Comparison of ENCODE assay signal across 8 cellular contexts in the genomic region with DNA sequence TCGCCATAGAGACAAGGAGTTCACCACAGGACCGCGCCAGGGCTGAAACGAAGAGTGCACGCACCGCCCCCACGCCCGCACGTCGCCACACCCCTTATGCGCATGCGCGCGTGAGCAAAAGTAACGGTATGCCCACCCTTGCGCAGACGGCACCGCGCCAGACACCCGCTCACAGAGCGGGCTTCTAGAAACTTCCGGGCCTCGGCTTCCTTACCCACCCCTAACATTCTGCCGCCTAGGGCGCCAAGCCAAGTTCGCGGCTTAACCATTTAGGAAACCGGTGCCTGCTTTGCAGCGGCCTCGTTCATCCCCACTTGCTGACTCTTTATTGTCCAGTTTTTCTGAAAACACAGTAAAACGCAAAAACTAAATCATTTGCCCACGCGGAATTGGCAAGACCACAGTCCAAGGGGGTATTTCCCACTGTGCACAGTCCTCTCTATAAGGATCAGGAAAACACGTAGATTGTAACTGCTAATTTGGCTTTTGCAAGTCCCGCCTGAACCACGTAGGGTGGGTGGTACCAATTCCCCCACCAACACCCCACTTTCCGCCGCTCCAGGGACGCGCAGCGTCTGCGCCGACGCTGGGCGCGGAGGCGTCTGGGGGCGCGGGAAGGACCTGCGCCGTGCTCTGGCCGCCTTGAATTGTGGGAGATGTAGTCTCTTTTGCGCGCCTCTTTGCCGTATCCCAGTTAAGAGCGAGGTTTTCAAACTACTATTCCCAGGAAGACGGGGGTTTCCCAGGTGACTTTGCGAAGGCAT. TPM values are rescaled to one million over a fixed set of nuclear protein-coding genes. Genes with fewer than 3 reads are reported as not detected.
DNase-seq lines count a peak whose midpoint lies in the region; ATAC-seq lines count a peak whose summit lies in the region.

A gene with protein sequence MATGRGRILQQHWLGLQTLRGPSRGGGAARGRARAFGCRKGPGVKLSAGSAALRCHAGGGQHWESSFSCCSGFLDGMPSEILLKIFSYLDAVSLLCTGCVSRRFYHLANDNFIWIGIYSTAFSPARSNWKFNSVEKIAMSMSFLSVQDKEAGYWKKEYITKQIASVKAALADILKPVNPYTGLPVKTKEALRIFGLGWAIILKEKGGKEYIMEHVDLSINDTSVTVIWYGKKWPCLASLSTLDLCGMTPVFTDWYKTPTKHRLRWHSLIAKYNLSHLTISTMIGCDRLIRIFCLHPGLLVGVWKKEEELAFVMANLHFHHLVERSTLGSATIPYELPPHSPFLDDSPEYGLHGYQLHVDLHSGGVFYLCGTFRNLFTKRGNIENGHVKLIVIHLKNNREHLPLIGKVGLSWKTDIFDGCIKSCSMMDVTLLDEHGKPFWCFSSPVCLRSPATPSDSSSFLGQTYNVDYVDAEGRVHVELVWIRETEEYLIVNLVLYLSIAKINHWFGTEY (minus strand): TSS at position 56 of the 764 bp plus-strand sequence. CDS start 49 bp downstream, at position 7.
A gene with protein sequence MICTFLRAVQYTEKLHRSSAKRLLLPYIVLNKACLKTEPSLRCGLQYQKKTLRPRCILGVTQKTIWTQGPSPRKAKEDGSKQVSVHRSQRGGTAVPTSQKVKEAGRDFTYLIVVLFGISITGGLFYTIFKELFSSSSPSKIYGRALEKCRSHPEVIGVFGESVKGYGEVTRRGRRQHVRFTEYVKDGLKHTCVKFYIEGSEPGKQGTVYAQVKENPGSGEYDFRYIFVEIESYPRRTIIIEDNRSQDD (plus strand): TSS at position 745 of the 764 bp plus-strand sequence. CDS start 286 bp downstream, outside the sequence.

- DNase-seq in COR-L47 (lab: John Stamatoyannopoulos, UW) (peak; percentile 98), HT1080 (ENCODE audit: low read depth) (peak; percentile 97), NOMO-1 (lab: John Stamatoyannopoulos, UW; ENCODE audit: unreplicated experiment in 2 of 2) (peak; percentile 98), lung microvascular endothelial cell (ENCODE audit: low read depth in 2 of 2) (peak; percentile 98)
- peak; percentile 90 to 96 (median 91) for DNase-seq in activated CD8-positive, alpha-beta memory T cell treated with anti-CD3 and anti-CD28 coated beads for 48 hours (ENCODE audit: low read depth in 2 of 3, low spot score in 2 of 3)
- DNase-seq in effector memory CD4-positive, alpha-beta T cell = peak; percentile 91 to 94 (median 93)
- DNase-seq in stimulated activated CD4-positive, alpha-beta T cell treated with anti-CD3 and anti-CD28 coated beads, TNF-alpha, amount 100 ng/mL, for 4 hours (ENCODE audit: low read depth in 3 of 3) = peak; percentile 91

- H3K9me3 ChIP-seq in effector memory CD4-positive, alpha-beta T cell (ENCODE audit: control insufficient read depth, low read length) = no peaks in the 10 kb centered on the region

- H3K27ac ChIP-seq in effector memory CD4-positive, alpha-beta T cell (ENCODE audit: insufficient read depth, low read length, poor library complexity, severe bottlenecking) = peak within 1 kb of the TSS; percentile 95

- H3K36me3 ChIP-seq in effector memory CD4-positive, alpha-beta T cell (ENCODE audit: control insufficient read depth, insufficient read depth, low read length) = peaks cover 4% of the 10 kb centered on the region

- peaks cover 4% of the 10 kb centered on the region for H3K4me1 ChIP-seq in effector memory CD4-positive, alpha-beta T cell (ENCODE audit: control insufficient read depth, insufficient read depth, low read length, poor library complexity, severe bottlenecking)

- H3K27me3 ChIP-seq in effector memory CD4-positive, alpha-beta T cell (replicated peaks; ENCODE audit: control insufficient read depth, insufficient read depth, low read length, poor library complexity, severe bottlenecking) = no peaks in the 10 kb centered on the region

- H3K4me3 ChIP-seq in effector memory CD4-positive, alpha-beta T cell (ENCODE audit: insufficient read depth, low read depth, low read length, poor library complexity, severe bottlenecking) = peak within 1 kb of the TSS; percentile 82

- ATAC-seq in GM21367 (IDR thresholded peaks at IDR 0.05; ENCODE audit: unreplicated experiment) = peak; percentile 89

RNA-seq across cellular contexts. Expression of the first gene that starts in this region (rescaled TPM):
- 0.37 and 1.3 TPM in 2 replicates for total RNA-seq in HT1080 (2014; rRNA removed; shearing (Covaris generic))
- 0.92 and 1.7 TPM in 2 replicates for polyA plus RNA-seq in HT1080 (2015; cell fraction: cytosol; rRNA removed)
- 1.4 and 1.9 TPM in 2 replicates for polyA plus RNA-seq in HT1080 (2015; cell fraction: nucleus; rRNA removed)
- 0.20 and 0.22 TPM in 2 replicates for total RNA-seq in lung microvascular endothelial cell

RNA-seq across cellular contexts. Expression of the second gene that starts in this region (rescaled TPM):
- 98.5 and 111 TPM in 2 replicates for total RNA-seq in HT1080 (2014; rRNA removed; shearing (Covaris generic))
- polyA plus RNA-seq in HT1080 (2015; cell fraction: cytosol; rRNA removed) = 65.5 and 74.0 TPM in 2 replicates
- polyA plus RNA-seq in HT1080 (2015; cell fraction: nucleus; rRNA removed) = 69.5 and 74.4 TPM in 2 replicates
- 18.3 and 27.4 TPM in 2 replicates for total RNA-seq in lung microvascular endothelial cell

Comparison
In these comparisons a context has a peak if more than half of its experiments do, and no peak if none do; other contexts are left out.
1. Peak in every context shown above with its lines: DNase-seq, ATAC-seq, H3K4me3 ChIP-seq and H3K27ac ChIP-seq.